In genomic region chr7:149021725-149022062, GRCh38 we compare ENCODE assay signal across 17 cellular contexts. TPM values are rescaled to one million over a fixed set of nuclear protein-coding genes. Genes with fewer than 3 reads are reported as not detected.
DNase-seq lines count a peak whose midpoint lies in the region; ATAC-seq and TF ChIP-seq lines count a peak whose summit lies in the region.
"Had no signal": no experiment of that assay in that cellular context is flagged by ENCODE, and none has a peak within 500 bp of the region (broad histone marks: within the 10 kb centered on the region; RNA-seq: fewer than 3 reads in every experiment).

No MANE protein-coding gene starts in this region.

- peak overlapping the region in 6 of 8 donors; percentile 39 to 79 (median 64) for H3K27ac Mint-ChIP-seq in CD8-positive, alpha-beta memory T cell
- peak overlapping the region; percentile 21 for H3K27ac Mint-ChIP-seq in activated CD8-positive, alpha-beta T cell treated with anti-CD3 and anti-CD28 coated beads, Interleukin-2, amount 10 ng/mL, durations not matched to agents 7 days and 5 days
- H3K27ac Mint-ChIP-seq in mesothelial cell of epicardium = peak overlapping the region; percentile 11

- peak overlapping the region in 4 of 7 donors; percentile 35 to 65 (median 42) for H3K4me3 Mint-ChIP-seq in CD8-positive, alpha-beta memory T cell
- no peak overlapping the region for H3K4me3 Mint-ChIP-seq in activated CD8-positive, alpha-beta T cell treated with anti-CD3 and anti-CD28 coated beads, Interleukin-2, amount 10 ng/mL, durations not matched to agents 7 days and 5 days
- no peak overlapping the region for H3K4me3 Mint-ChIP-seq in mesothelial cell of epicardium
- H3K4me3 Mint-ChIP-seq: CD14-positive monocyte had no signal

- H3K9me3 Mint-ChIP-seq in CD8-positive, alpha-beta memory T cell = no peaks in the 10 kb centered on the region
- H3K9me3 Mint-ChIP-seq in activated CD8-positive, alpha-beta T cell treated with anti-CD3 and anti-CD28 coated beads, Interleukin-2, amount 10 ng/mL, durations not matched to agents 7 days and 5 days (ENCODE audit: insufficient read depth) = no peaks in the 10 kb centered on the region
- no peaks in the 10 kb centered on the region for H3K9me3 Mint-ChIP-seq in mesothelial cell of epicardium
- H3K9me3 Mint-ChIP-seq: CD14-positive monocyte had no signal

- POLR2A ChIA-PET in CD8-positive, alpha-beta memory T cell (lab: Charles Lee) = no interaction called here
- POLR2A ChIA-PET in activated CD8-positive, alpha-beta T cell treated with anti-CD3 and anti-CD28 coated beads, Interleukin-2, amount 10 ng/mL, durations not matched to agents 7 days and 5 days (lab: Charles Lee) = no interaction called here
- POLR2A ChIA-PET in HEK293T (lab: Yijun Ruan, JAX) = interaction anchor here (1.0 to 1.5 kb wide), 2 partner anchors 10 to 39 kb away, joined by 3 read pairs; no protein-coding TSS in a partner anchor

- H3K27me3 Mint-ChIP-seq in CD8-positive, alpha-beta memory T cell = peaks cover 0 to 3% of the 10 kb centered on the region in 2 donors
- H3K27me3 Mint-ChIP-seq in activated CD8-positive, alpha-beta T cell treated with anti-CD3 and anti-CD28 coated beads, Interleukin-2, amount 10 ng/mL, durations not matched to agents 7 days and 5 days (ENCODE audit: low read depth) = no peaks in the 10 kb centered on the region
- no peaks in the 10 kb centered on the region for H3K27me3 Mint-ChIP-seq in mesothelial cell of epicardium (ENCODE audit: low read depth)

- CTCF ChIA-PET in CD8-positive, alpha-beta memory T cell (lab: Charles Lee) = interaction anchor here (2.8 kb wide), 1 partner anchor 44 kb away, joined by 10 read pairs; no protein-coding TSS in a partner anchor
- CTCF ChIA-PET in activated CD8-positive, alpha-beta T cell treated with anti-CD3 and anti-CD28 coated beads, Interleukin-2, amount 10 ng/mL, durations not matched to agents 7 days and 5 days (lab: Charles Lee) = interaction anchor here (2.0 kb wide), 1 partner anchor 44 kb away, joined by 6 read pairs; no protein-coding TSS in a partner anchor
- CTCF ChIA-PET in HEK293T (lab: Yijun Ruan, JAX) = no interaction called here

- peaks cover 38 to 50% (median 49%) of the 10 kb centered on the region in 3 donors for H3K4me1 Mint-ChIP-seq in CD8-positive, alpha-beta memory T cell
- H3K4me1 Mint-ChIP-seq in activated CD8-positive, alpha-beta T cell treated with anti-CD3 and anti-CD28 coated beads, Interleukin-2, amount 10 ng/mL, durations not matched to agents 7 days and 5 days (ENCODE audit: low read depth) = peaks cover 41% of the 10 kb centered on the region
- peaks cover 23% of the 10 kb centered on the region for H3K4me1 Mint-ChIP-seq in mesothelial cell of epicardium

- peak; percentile 39 for ATAC-seq in GM21529 (IDR thresholded peaks at IDR 0.05; ENCODE audit: unreplicated experiment)
- ATAC-seq in activated CD8-positive, alpha-beta T cell treated with anti-CD3 and anti-CD28 coated beads, Interleukin-2, amount 10 ng/mL, durations not matched to agents 7 days and 5 days = no peak
- ATAC-seq in GM18907 (IDR thresholded peaks at IDR 0.05; ENCODE audit: unreplicated experiment) = no peak
- no peak for ATAC-seq in HG02852 (IDR thresholded peaks at IDR 0.05; ENCODE audit: unreplicated experiment)

- H3K4me1 ChIP-seq in CD8-positive, alpha-beta memory T cell (ENCODE audit: insufficient read depth, low read length) = peaks cover 15% of the 10 kb centered on the region

- TF ChIP-seq CTCF in mesothelial cell of epicardium (IDR thresholded peaks at IDR 0.05; ENCODE audit: unreplicated experiment) = no peak

- H3K4me3 ChIP-seq in CD8-positive, alpha-beta memory T cell (ENCODE audit: low read length) = no peak overlapping the region
- H3K4me3 ChIP-seq: ascending aorta, Peyer's patch had no signal

- no peaks in the 10 kb centered on the region for H3K27me3 ChIP-seq in CD8-positive, alpha-beta memory T cell (ENCODE audit: insufficient read depth, low read length, poor library complexity, severe bottlenecking)
- H3K27me3 ChIP-seq: ascending aorta, Peyer's patch had no signal

- peaks cover 5 to 43% (median 15%) of the 10 kb centered on the region in 3 donors for H3K36me3 Mint-ChIP-seq in CD8-positive, alpha-beta memory T cell
- peaks cover 50% of the 10 kb centered on the region for H3K36me3 Mint-ChIP-seq in activated CD8-positive, alpha-beta T cell treated with anti-CD3 and anti-CD28 coated beads, Interleukin-2, amount 10 ng/mL, durations not matched to agents 7 days and 5 days (ENCODE audit: low read depth)
- peaks cover 22% of the 10 kb centered on the region for H3K36me3 Mint-ChIP-seq in mesothelial cell of epicardium

- DNase-seq in CD8-positive, alpha-beta memory T cell = no peak
- no peak for DNase-seq in activated CD8-positive, alpha-beta T cell treated with anti-CD3 and anti-CD28 coated beads, Interleukin-2, amount 10 ng/mL, durations not matched to agents 7 days and 5 days
- DNase-seq in mesothelial cell of epicardium (ENCODE audit: low spot score in 2 of 2, unreplicated experiment in 2 of 2) (no peak), SKM-1 (lab: John Stamatoyannopoulos, UW; ENCODE audit: unreplicated experiment) (no peak), HEK293T (ENCODE audit: extremely low spot score) (no peak)
- DNase-seq: activated CD4-positive, CD25-positive, alpha-beta regulatory T cell treated with anti-CD3 and anti-CD28 coated beads, Interleukin-2, amount 50 U/mL, for 72 hours; DMS79 treated with DMSO at 0.1 percent for 48 hours; NCI-H1930; NCI-H69; Peyer's patch; substantia nigra; SW 1271 had no signal

- H3K36me3 ChIP-seq in CD8-positive, alpha-beta memory T cell (ENCODE audit: insufficient read depth, low read length) = peaks cover 15% of the 10 kb centered on the region

- no peak overlapping the region for H3K27ac ChIP-seq in CD8-positive, alpha-beta memory T cell (ENCODE audit: low read depth, low read length)
- H3K27ac ChIP-seq: ascending aorta, Peyer's patch had no signal

- no peaks in the 10 kb centered on the region for H3K9me3 ChIP-seq in CD8-positive, alpha-beta memory T cell (ENCODE audit: low read length)
- H3K9me3 ChIP-seq: ascending aorta, Peyer's patch had no signal

TF ChIP-seq in HEK293T, 16 proteins besides CTCF, POLR2A, EP300 and RAD21:
- TF ChIP-seq FOXA1 (IDR thresholded peaks at IDR 0.05) (no peak), SP1 (IDR thresholded peaks at IDR 0.05) (no peak), ELF4 (IDR thresholded peaks at IDR 0.05) (no peak), ARNT (IDR thresholded peaks at IDR 0.05) (no peak), SUZ12 (IDR thresholded peaks at IDR 0.05) (no peak), FOXK2 (IDR thresholded peaks at IDR 0.05) (no peak)
TF ChIP-seq in HEK293T: peak in this region for 0.

RNA-seq across cellular contexts. Expression of gene PDIA4, which starts 6.6 kb away (rescaled TPM):
- total RNA-seq in CD8-positive, alpha-beta memory T cell = 10 to 100 TPM; 91.1 to 92.1 TPM
- 113 TPM for polyA plus RNA-seq in CD8-positive, alpha-beta memory T cell
- total RNA-seq in activated CD8-positive, alpha-beta T cell treated with anti-CD3 and anti-CD28 coated beads, Interleukin-2, amount 10 ng/mL, durations not matched to agents 7 days and 5 days = 10 to 100 TPM; 90.6 to 92.2 TPM
- 164 to 169 TPM (median 164 TPM) in 3 replicates for total RNA-seq in mesothelial cell of epicardium

Comparison
In these comparisons a context has a peak if more than half of its experiments do, and no peak if none do; other contexts are left out.
1. H3K27ac Mint-ChIP-seq: peak in every context shown above with its lines; median percentile 64 in CD8-positive, alpha-beta memory T cell; 21 in activated CD8-positive, alpha-beta T cell treated with anti-CD3 and anti-CD28 coated beads, Interleukin-2, amount 10 ng/mL, durations not matched to agents 7 days and 5 days; 11 in mesothelial cell of epicardium.
2. H3K4me3 Mint-ChIP-seq: peak in CD8-positive, alpha-beta memory T cell (4 of 7); none in activated CD8-positive, alpha-beta T cell treated with anti-CD3 and anti-CD28 coated beads, Interleukin-2, amount 10 ng/mL, durations not matched to agents 7 days and 5 days (single experiment) and mesothelial cell of epicardium (single experiment).